In genomic region chr3:46858996-46859710, GRCh38 we compare ENCODE assay signal across 1 cellular context.
A peak's percentile ranks its signal among the peaks of the same experiment; 100 is the strongest.
TF ChIP-seq lines count a peak whose summit lies in the region.

No MANE protein-coding gene starts in this region.

TF ChIP-seq in HEK293, 187 proteins besides CTCF, POLR2A, EP300 and RAD21 (continued from another document):
- TF ChIP-seq ZIC2 (tag by site-specific recombination; IDR thresholded peaks at IDR 0.05) (peak; percentile 22; the same call in 1 of the 2 replicates), GLIS1 (tag by site-specific recombination; IDR thresholded peaks at IDR 0.05) (peak; percentile 10; the same call in 1 of the 2 replicates)
TF ChIP-seq in HEK293: peak in this region for 3.
